ENCODE assay signal across 8 cellular contexts in genomic region chr3:126038791-126039190, GRCh38. TPM values are rescaled to one million over a fixed set of nuclear protein-coding genes. Genes with fewer than 3 reads are reported as not detected.
DNase-seq lines count a peak whose midpoint lies in the region; ATAC-seq and TF ChIP-seq lines count a peak whose summit lies in the region.
"Not testable (repeated sequence)": the region's sequence is repeated elsewhere in the genome, so short reads cannot be mapped to it uniquely, and the experiment has no call there.

No MANE protein-coding gene starts in this region.

- H4K20me1 ChIP-seq in GM23338 (replicated peaks; ENCODE audit: insufficient read depth), result not testable (repeated sequence)

- not testable (repeated sequence) for H3K27me3 Mint-ChIP-seq in GM23338 (ENCODE audit: insufficient read depth, low read depth, poor library complexity); type B pancreatic cell

- not testable (repeated sequence) for TF ChIP-seq CTCF in GM23338 (conservative IDR thresholded peaks at IDR 0.05; ENCODE audit: low read depth in 2 of 2); coronary artery (IDR thresholded peaks at IDR 0.05); esophagus muscularis mucosa (IDR thresholded peaks at IDR 0.05); type B pancreatic cell (conservative IDR thresholded peaks at IDR 0.05)

- not testable (repeated sequence) for H3K4me2 ChIP-seq in GM23338

- H3K4me1 Mint-ChIP-seq in GM23338; type B pancreatic cell (ENCODE audit: unreplicated experiment): not testable (repeated sequence)

- not testable (repeated sequence) for DNase-seq in GM23338 (ENCODE audit: low spot score)
- DNase-seq in NCI-H82 (lab: John Stamatoyannopoulos, UW) (peak; percentile 58), coronary artery (ENCODE audit: low spot score) (peak; percentile 4), esophagus muscularis mucosa (ENCODE audit: extremely low spot score) (peak; percentile 26), Right ventricle myocardium inferior (ENCODE audit: missing footprints) (peak; percentile 4), posterior vena cava (ENCODE audit: low spot score) (peak; percentile 41), type B pancreatic cell (ENCODE audit: extremely low spot score, unreplicated experiment) (peak; percentile 25)
- peak; percentile 10 for DNase-seq in activated effector memory CD4-positive, alpha-beta T cell treated with anti-CD3 and anti-CD28 coated beads, Interleukin-2, amount 50 U/mL, for 16 hours

- TF ChIP-seq EP300 in esophagus muscularis mucosa (IDR thresholded peaks at IDR 0.05), result not testable (repeated sequence)

- not testable (repeated sequence) for H3K4me3 Mint-ChIP-seq in GM23338, type B pancreatic cell

- H2AFZ ChIP-seq in GM23338, result not testable (repeated sequence)

- ATAC-seq in GM23338, result peak; percentile 22; the same call in 1 of the 3 replicates
- ATAC-seq in Right ventricle myocardium inferior, result not testable (repeated sequence)

- H3K9me3 Mint-ChIP-seq in GM23338, result peaks cover 17% of the 10 kb centered on the region
- H3K9me3 Mint-ChIP-seq in type B pancreatic cell, result not testable (repeated sequence)

- not testable (repeated sequence) for H3K79me2 ChIP-seq in GM23338 (replicated peaks; ENCODE audit: insufficient read depth)

- not testable (repeated sequence) for H3K27ac Mint-ChIP-seq in GM23338, type B pancreatic cell

- H3K36me3 Mint-ChIP-seq in GM23338 (ENCODE audit: low read depth) (peaks cover 28% of the 10 kb centered on the region), type B pancreatic cell (peaks cover 30% of the 10 kb centered on the region)

- H3K9me3 ChIP-seq in esophagus muscularis mucosa, result not testable (repeated sequence)

- not testable (repeated sequence) for H3K4me3 ChIP-seq in GM23338, coronary artery, esophagus muscularis mucosa

- TF ChIP-seq POLR2A in esophagus muscularis mucosa (IDR thresholded peaks at IDR 0.05; ENCODE audit: low read depth), result not testable (repeated sequence)

- not testable (repeated sequence) for H3F3A ChIP-seq in GM23338 (replicated peaks; ENCODE audit: low read depth)

- intact Hi-C loops in esophagus muscularis mucosa (cut with DNase I); Right ventricle myocardium inferior (cut with DNase I); posterior vena cava (cut with DNase I): not testable (repeated sequence)

- H3K36me3 ChIP-seq in GM23338 (ENCODE audit: insufficient read depth), result not testable (repeated sequence)
- peaks cover 0 to 22% (median 5%) of the 10 kb centered on the region in 4 donors for H3K36me3 ChIP-seq in esophagus muscularis mucosa

- not testable (repeated sequence) for H3K4me1 ChIP-seq in GM23338 (ENCODE audit: insufficient read depth); esophagus muscularis mucosa

- H3K9me2 ChIP-seq in GM23338 (ENCODE audit: insufficient read depth), result not testable (repeated sequence)

- H3K27me3 ChIP-seq in GM23338 (ENCODE audit: insufficient read depth); esophagus muscularis mucosa: not testable (repeated sequence)

- H3K27ac ChIP-seq in GM23338 (ENCODE audit: low read depth); coronary artery; esophagus muscularis mucosa (replicated peaks in 1 of 4): not testable (repeated sequence)

- WGBS in esophagus muscularis mucosa, result 84% methylated on average over 2 of the region's 2 CpGs

RNA-seq across cellular contexts. Expression of gene SLC41A3, which starts 45.1 kb away (rescaled TPM):
- total RNA-seq in GM23338 (2014; rRNA removed; shearing (Covaris generic)), result 27.3 and 29.8 TPM in 2 replicates
- 12.1 and 13.4 TPM in 2 replicates for polyA plus RNA-seq in GM23338 (2016; fragmentation: Nextera tagmentation; extraction: Ambion mirVana)
- total RNA-seq in esophagus muscularis mucosa (10 to 100 TPM; 31.6 to 68.1 (median 38.9) TPM), Right ventricle myocardium inferior (36.2 TPM), posterior vena cava (10 to 100 TPM; 44.7 to 49.0 TPM), type B pancreatic cell (ENCODE audit: low replicate concordance) (53.6 and 56.4 TPM in 2 replicates)
